Comparison of ENCODE assay signal across 24 cellular contexts in genomic region chr3:133021206-133021605, GRCh38. TPM values are rescaled to one million over a fixed set of nuclear protein-coding genes. Genes with fewer than 3 reads are reported as not detected.
DNase-seq lines count a peak whose midpoint lies in the region; ATAC-seq, FAIRE-seq and TF ChIP-seq lines count a peak whose summit lies in the region.
"Had no signal": no experiment of that assay in that cellular context is flagged by ENCODE, and none has a peak within 500 bp of the region (broad histone marks: within the 10 kb centered on the region; RNA-seq: fewer than 3 reads in every experiment).

No MANE protein-coding gene starts in this region.

- H3K27me3 ChIP-seq in HepG2 (ENCODE audit: control insufficient read depth in 1 of 2, insufficient read depth in 2 of 2, low read length in 2 of 2) (peaks cover 2 to 3% of the 10 kb centered on the region in 2 experiments; a peak in 2 of 5 replicates), heart right ventricle (peaks cover 0 to 16% (median 0%) of the 10 kb centered on the region in 7 donors)
- H3K27me3 ChIP-seq: BE2C, BLaER1 had no signal

- no peak overlapping the region for H3K9ac ChIP-seq in HepG2 (ENCODE audit: insufficient read depth, low read depth, low read length)
- H3K9ac ChIP-seq: BLaER1 had no signal

- in situ Hi-C loops in HepG2 (cut with HindIII; ENCODE audit: extremely low pct_ligation_motif_present, low pct_unique_long_range_greater_than_20kb): no loop called here

- H3K36me3 ChIP-seq in HepG2 (replicated peaks in 1 of 2; ENCODE audit: control insufficient read depth in 1 of 2, insufficient read depth in 2 of 2, low read length in 2 of 2) (no peaks in the 10 kb centered on the region), heart right ventricle (no peaks in the 10 kb centered on the region)
- H3K36me3 ChIP-seq: BE2C, BLaER1 had no signal

- no peak for TF ChIP-seq EP300 in HepG2 (IDR thresholded peaks at IDR 0.05; ENCODE audit: low read depth in 2 of 2, low read length in 2 of 2)
- TF ChIP-seq EP300 in HepG2 (CRISPR knock-in tag; IDR thresholded peaks at IDR 0.05; ENCODE audit: borderline replicate concordance): no peak

- no peak for TF ChIP-seq POLR2A in HepG2 (IDR thresholded peaks at IDR 0.05; ENCODE audit: insufficient read depth in 1 of 2, low read depth in 2 of 2, low read length in 2 of 2)

- CTCF ChIA-PET in HepG2 (lab: Yijun Ruan, JAX; ENCODE audit: low intra/inter-chr PET ratio, low total read pairs): no interaction called here
- CTCF ChIA-PET in GM10248 (lab: Yijun Ruan, JAX): interaction anchor here (1.6 to 2.3 kb wide), 2 partner anchors 11 to 20 kb away, joined by 6 to 7 read pairs; no protein-coding TSS in a partner anchor

- FAIRE-seq in HepG2 (lab: Jason Lieb, UNC): no peak
- FAIRE-seq: A204.1, G401.6, GM12878, GM12892, GM18507 had no signal

- H3K4me3 ChIP-seq in epithelial cell of esophagus (ENCODE audit: low read length): no peak overlapping the region
- H3K4me3 ChIP-seq in HepG2 (replicated peaks in 1 of 3; ENCODE audit: insufficient read depth in 1 of 3, low read depth in 2 of 3, low read length in 3 of 3): no peak overlapping the region
- H3K4me3 ChIP-seq in heart right ventricle: no peak overlapping the region
- H3K4me3 ChIP-seq: BLaER1, GM12878 had no signal

- H4K20me1 ChIP-seq in HepG2 (ENCODE audit: insufficient read depth, low read length): no peaks in the 10 kb centered on the region
- H4K20me1 ChIP-seq: BLaER1 had no signal

- no TSS peak for BruUV-seq in HepG2 (replicated peaks; lab: Mats Ljungman, UMichigan)

- POLR2A ChIA-PET in HepG2 (lab: Yijun Ruan, JAX) (no interaction called here), GM10248 (lab: Yijun Ruan, JAX) (no interaction called here)

- H3K4me2 ChIP-seq in HepG2 (ENCODE audit: low read depth, low read length): no peak overlapping the region
- H3K4me2 ChIP-seq: BLaER1 had no signal

- TF ChIP-seq CTCF in epithelial cell of esophagus (IDR thresholded peaks at IDR 0.05; ENCODE audit: insufficient read depth, low read depth, low read length, missing control alignments) (no peak), HepG2 (CRISPR knock-in tag; IDR thresholded peaks at IDR 0.05) (no peak), GM10248 (IDR thresholded peaks at IDR 0.05; ENCODE audit: control extremely low read depth, extremely low read depth, low read depth, missing control alignments) (no peak), heart right ventricle (IDR thresholded peaks at IDR 0.05) (no peak)

- H2AFZ ChIP-seq in HepG2 (ENCODE audit: low read length): no peak overlapping the region

- ATAC-seq in HepG2 (no peak), heart right ventricle (no peak), HG02981 (IDR thresholded peaks at IDR 0.05; ENCODE audit: unreplicated experiment) (no peak)
- ATAC-seq: GM12878 had no signal

- H3K9me3 ChIP-seq in HepG2 (ENCODE audit: low read length): no peaks in the 10 kb centered on the region
- H3K9me3 ChIP-seq in heart right ventricle: no peaks in the 10 kb centered on the region
- H3K9me3 ChIP-seq: BE2C, BLaER1 had no signal

- H3K4me1 ChIP-seq in HepG2 (ENCODE audit: insufficient read depth, low read length) (no peaks in the 10 kb centered on the region), heart right ventricle (no peaks in the 10 kb centered on the region)
- H3K4me1 ChIP-seq: BLaER1 had no signal

- peak; percentile 4 for DNase-seq in epithelial cell of esophagus (ENCODE audit: low read depth)
- no peak for DNase-seq in HepG2 (ENCODE audit: low spot score)
- DNase-seq in GM10248 (ENCODE audit: extremely low spot score): no peak
- DNase-seq in heart right ventricle: no peak
- DNase-seq: 8988T; ACHN; BE2C; C1 segment of cervical spinal cord; CD4-positive, alpha-beta memory T cell; CD4-positive, CD25-positive, alpha-beta regulatory T cell; CD8-positive, alpha-beta memory T cell; COR-L47; DMS 273 treated with DMSO at 0.1 percent for 48 hours; DMS153; DMS79 treated with DMSO at 0.1 percent for 48 hours; GF-D8 had no signal

- no peaks in the 10 kb centered on the region for H3K79me2 ChIP-seq in HepG2 (ENCODE audit: insufficient read depth, low read length)

- 26% methylated on average over 2 of the region's 2 CpGs for WGBS in HepG2 (ENCODE audit: low lambda C conversion rate)
- 96 to 98% methylated on average over 2 of the region's 2 CpGs for WGBS in heart right ventricle, 2 donors

- intact Hi-C loops in HepG2 (cut with micrococcal nuclease; ENCODE audit: unreplicated experiment) (no loop called here), heart right ventricle (cut with DNase I) (no loop called here)

- H3K27ac ChIP-seq in HepG2 (ENCODE audit: extremely low read length, insufficient read depth, low read length) (no peak overlapping the region), heart right ventricle (no peak overlapping the region)
- H3K27ac ChIP-seq: BLaER1 had no signal

- TF ChIP-seq RAD21 in HepG2 (CRISPR knock-in tag; IDR thresholded peaks at IDR 0.05): no peak

TF ChIP-seq in HepG2, 621 proteins besides CTCF, POLR2A, EP300 and RAD21 (continues in another document):
- TF ChIP-seq, protein P1, sequence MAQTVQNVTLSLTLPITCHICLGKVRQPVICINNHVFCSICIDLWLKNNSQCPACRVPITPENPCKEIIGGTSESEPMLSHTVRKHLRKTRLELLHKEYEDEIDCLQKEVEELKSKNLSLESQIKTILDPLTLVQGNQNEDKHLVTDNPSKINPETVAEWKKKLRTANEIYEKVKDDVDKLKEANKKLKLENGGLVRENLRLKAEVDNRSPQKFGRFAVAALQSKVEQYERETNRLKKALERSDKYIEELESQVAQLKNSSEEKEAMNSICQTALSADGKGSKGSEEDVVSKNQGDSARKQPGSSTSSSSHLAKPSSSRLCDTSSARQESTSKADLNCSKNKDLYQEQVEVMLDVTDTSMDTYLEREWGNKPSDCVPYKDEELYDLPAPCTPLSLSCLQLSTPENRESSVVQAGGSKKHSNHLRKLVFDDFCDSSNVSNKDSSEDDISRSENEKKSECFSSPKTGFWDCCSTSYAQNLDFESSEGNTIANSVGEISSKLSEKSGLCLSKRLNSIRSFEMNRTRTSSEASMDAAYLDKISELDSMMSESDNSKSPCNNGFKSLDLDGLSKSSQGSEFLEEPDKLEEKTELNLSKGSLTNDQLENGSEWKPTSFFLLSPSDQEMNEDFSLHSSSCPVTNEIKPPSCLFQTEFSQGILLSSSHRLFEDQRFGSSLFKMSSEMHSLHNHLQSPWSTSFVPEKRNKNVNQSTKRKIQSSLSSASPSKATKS (CRISPR knock-in tag; IDR thresholded peaks at IDR 0.05): no peak
- no peak for TF ChIP-seq ATF2 (CRISPR knock-in tag; IDR thresholded peaks at IDR 0.05)

RNA-seq across cellular contexts. Expression of gene TMEM108, which starts 17.0 kb away (rescaled TPM):
- total RNA-seq in HepG2 (2016; rRNA removed; fragmentation: Illumina TruSeq; extraction: Trizol) (not detected in 2 replicates), heart right ventricle (1 to 10 TPM in 8 of 10 donors, under 1 TPM in 2; 0.40 to 4.0 (median 1.8) TPM)
- total RNA-seq in HepG2 (2016; cell fraction: cytosol; rRNA removed; fragmentation: Illumina TruSeq; extraction: Trizol; ENCODE audit: low read depth): not detected in 2 replicates
- total RNA-seq in HepG2 (2016; cell fraction: insoluble cytoplasmic fraction; rRNA removed; fragmentation: Illumina TruSeq; extraction: Trizol): not detected in 2 replicates
- not detected in 2 replicates for total RNA-seq in HepG2 (2016; cell fraction: membrane; rRNA removed; fragmentation: Illumina TruSeq; extraction: Trizol)
- not detected in 2 replicates for total RNA-seq in HepG2 (2016; cell fraction: nucleus; rRNA removed; fragmentation: Illumina TruSeq; extraction: Trizol)
- polyA plus RNA-seq in HepG2 (2011; rRNA removed) (not detected in 2 replicates), heart right ventricle (under 1 TPM; 0.67 to 0.88 TPM)
- not detected in 2 replicates for polyA plus RNA-seq in HepG2 (2011; cell fraction: cytosol; rRNA removed)
- not detected in 2 replicates for polyA plus RNA-seq in HepG2 (2011; cell fraction: nucleus; rRNA removed)
- polyA plus RNA-seq in HepG2 (2012): not detected in 2 replicates
- polyA plus RNA-seq in HepG2 (2016; cell fraction: cytosol; fragmentation: Illumina TruSeq; extraction: Trizol; ENCODE audit: low read depth): not detected in 2 replicates
- polyA plus RNA-seq in HepG2 (2016; cell fraction: insoluble cytoplasmic fraction; fragmentation: Illumina TruSeq; extraction: Trizol; ENCODE audit: low read depth): not detected in 2 replicates
- polyA plus RNA-seq in HepG2 (2016; cell fraction: membrane; fragmentation: Illumina TruSeq; extraction: Trizol; ENCODE audit: low read depth): not detected in 2 replicates
- polyA plus RNA-seq in HepG2 (2016; cell fraction: nucleus; fragmentation: Illumina TruSeq; extraction: Trizol; ENCODE audit: insufficient read depth, low read depth): not detected in 2 replicates
- polyA minus RNA-seq in HepG2 (2011; rRNA and poly(A)+ RNA removed; ENCODE audit: low replicate concordance): not detected in 2 replicates
- not detected in 2 replicates for polyA minus RNA-seq in HepG2 (2011; cell fraction: cytosol; rRNA and poly(A)+ RNA removed)
- polyA minus RNA-seq in HepG2 (2011; cell fraction: nucleus; rRNA and poly(A)+ RNA removed): not detected in 2 replicates
- total RNA-seq: CD4-positive, alpha-beta memory T cell; CD4-positive, CD25-positive, alpha-beta regulatory T cell; CD8-positive, alpha-beta memory T cell had no signal
- polyA plus RNA-seq: CD14-positive monocyte; CD4-positive, alpha-beta memory T cell; CD8-positive, alpha-beta memory T cell had no signal
